Comparison of ENCODE assay signal across 22 cellular contexts in genomic region chr10:32031920-32032319, GRCh38. TPM values are rescaled to one million over a fixed set of nuclear protein-coding genes. Genes with fewer than 3 reads are reported as not detected.
A peak's percentile ranks its signal among the peaks of the same experiment; 100 is the strongest.
DNase-seq lines count a peak whose midpoint lies in the region; ATAC-seq and TF ChIP-seq lines count a peak whose summit lies in the region.
"Had no signal": no experiment of that assay in that cellular context is flagged by ENCODE, and none has a peak within 500 bp of the region (broad histone marks: within the 10 kb centered on the region; RNA-seq: fewer than 3 reads in every experiment).

No MANE protein-coding gene starts in this region.

- peaks cover 89% of the 10 kb centered on the region for H3K36me3 ChIP-seq in CD4-positive, alpha-beta memory T cell (ENCODE audit: insufficient read depth, low read length)

- no peaks in the 10 kb centered on the region for H3K9me3 ChIP-seq in CD4-positive, alpha-beta memory T cell (ENCODE audit: control insufficient read depth in 1 of 2, low read length in 2 of 2)
- no peaks in the 10 kb centered on the region for H3K9me3 ChIP-seq in T-helper 17 cell (ENCODE audit: control insufficient read depth, low read length, poor library complexity, severe bottlenecking)
- H3K9me3 ChIP-seq: MG63, SJSA1 had no signal

- no peak for ATAC-seq in T-helper 17 cell
- ATAC-seq: Right ventricle myocardium inferior had no signal

- H3K36me3 Mint-ChIP-seq in T-helper 2 cell treated with Interferon-gamma antibody and Interleukin-4, amounts not matched to agents 5 μg/mL and 100 μg/mL, for 36 hours (ENCODE audit: low read depth), result peaks cover 77% of the 10 kb centered on the region
- peaks cover 73 to 87% of the 10 kb centered on the region in 2 donors for H3K36me3 Mint-ChIP-seq in CD4-positive, alpha-beta memory T cell
- peaks cover 21% of the 10 kb centered on the region for H3K36me3 Mint-ChIP-seq in T-helper 17 cell (ENCODE audit: low read depth)
- H3K36me3 Mint-ChIP-seq in nephron progenitor cell (ENCODE audit: low read depth), result peaks cover 91% of the 10 kb centered on the region

- no peak for TF ChIP-seq CTCF in nephron progenitor cell (IDR thresholded peaks at IDR 0.05)

- DNase-seq in T-helper 2 cell treated with Interferon-gamma antibody and Interleukin-4, amounts not matched to agents 5 μg/mL and 100 μg/mL, for 36 hours (ENCODE audit: low spot score), result no peak
- DNase-seq in T-helper 2 cell (no peak), T-helper 17 cell (no peak), nephron progenitor cell (no peak), mesenteric fat pad (ENCODE audit: low spot score) (no peak), NCI-H524 treated with DMSO at 0.1 percent for 48 hours (lab: John Stamatoyannopoulos, UW) (no peak), iPS-NIHi7 (ENCODE audit: extremely low spot score) (no peak)
- DNase-seq in CD4-positive, alpha-beta memory T cell, result no peak
- DNase-seq: DMS53, GF-D8, GOT3, Kasumi-1, MG63, NCI-H1417, NCI-H1694 treated with DMSO at 0.1 percent for 48 hours, NCI-H2081 treated with DMSO at 0.1 percent for 48 hours, NCI-H2171 treated with DMSO at 0.1 percent for 48 hours, NCI-H526 had no signal

- no peak overlapping the region for H3K4me3 ChIP-seq in CD4-positive, alpha-beta memory T cell (ENCODE audit: low read length in 2 of 2)
- H3K4me3 ChIP-seq: BLaER1 treated with 17β-estradiol and CSF1 and Interleukin-3, amounts not matched to agents 10 nM and 100 nM; MG63; SJSA1 had no signal

- H3K27me3 Mint-ChIP-seq in T-helper 2 cell treated with Interferon-gamma antibody and Interleukin-4, amounts not matched to agents 5 μg/mL and 100 μg/mL, for 36 hours (ENCODE audit: low read depth), result no peaks in the 10 kb centered on the region
- H3K27me3 Mint-ChIP-seq in CD4-positive, alpha-beta memory T cell, result no peaks in the 10 kb centered on the region
- H3K27me3 Mint-ChIP-seq in T-helper 17 cell, result no peaks in the 10 kb centered on the region
- H3K27me3 Mint-ChIP-seq in nephron progenitor cell (ENCODE audit: low read depth, poor library complexity), result no peaks in the 10 kb centered on the region

- CTCF ChIA-PET in CD4-positive, alpha-beta memory T cell (lab: Charles Lee; ENCODE audit: partially characterized antibody), result no interaction called here

- H3K27ac Mint-ChIP-seq in T-helper 2 cell treated with Interferon-gamma antibody and Interleukin-4, amounts not matched to agents 5 μg/mL and 100 μg/mL, for 36 hours, result peak overlapping the region; percentile 1
- H3K27ac Mint-ChIP-seq in CD4-positive, alpha-beta memory T cell, result peak overlapping the region in 5 of 7 donors; percentile 24 to 65 (median 39)
- peak overlapping the region; percentile 73 for H3K27ac Mint-ChIP-seq in T-helper 17 cell
- H3K27ac Mint-ChIP-seq in nephron progenitor cell, result peak overlapping the region; percentile 84

- no peaks in the 10 kb centered on the region for H3K27me3 ChIP-seq in CD4-positive, alpha-beta memory T cell (ENCODE audit: insufficient read depth, low read length)
- H3K27me3 ChIP-seq: BLaER1 treated with 17β-estradiol and CSF1 and Interleukin-3, amounts not matched to agents 10 nM and 100 nM; MG63; SJSA1 had no signal

- no peak overlapping the region for H3K27ac ChIP-seq in CD4-positive, alpha-beta memory T cell (ENCODE audit: low read depth, low read length)
- H3K27ac ChIP-seq: 22Rv1, SJSA1 had no signal

- POLR2A ChIA-PET in CD4-positive, alpha-beta memory T cell (lab: Charles Lee; ENCODE audit: partially characterized antibody), result no interaction called here

- no peak overlapping the region for H3K4me3 Mint-ChIP-seq in T-helper 2 cell treated with Interferon-gamma antibody and Interleukin-4, amounts not matched to agents 5 μg/mL and 100 μg/mL, for 36 hours
- H3K4me3 Mint-ChIP-seq in CD4-positive, alpha-beta memory T cell, result no peak overlapping the region
- H3K4me3 Mint-ChIP-seq in T-helper 17 cell, result no peak overlapping the region
- no peak overlapping the region for H3K4me3 Mint-ChIP-seq in nephron progenitor cell

- H3K4me1 ChIP-seq in CD4-positive, alpha-beta memory T cell (ENCODE audit: insufficient read depth, low read length), result no peaks in the 10 kb centered on the region
- H3K4me1 ChIP-seq: SJSA1 had no signal

- intact Hi-C loops in CD4-positive, alpha-beta memory T cell (cut with micrococcal nuclease), result no loop called here

- H3K9me3 Mint-ChIP-seq in T-helper 2 cell treated with Interferon-gamma antibody and Interleukin-4, amounts not matched to agents 5 μg/mL and 100 μg/mL, for 36 hours, result no peaks in the 10 kb centered on the region
- H3K9me3 Mint-ChIP-seq in CD4-positive, alpha-beta memory T cell, result no peaks in the 10 kb centered on the region
- H3K9me3 Mint-ChIP-seq in nephron progenitor cell, result no peaks in the 10 kb centered on the region

- H3K4me1 Mint-ChIP-seq in T-helper 2 cell treated with Interferon-gamma antibody and Interleukin-4, amounts not matched to agents 5 μg/mL and 100 μg/mL, for 36 hours (ENCODE audit: low read depth), result peaks cover 13% of the 10 kb centered on the region
- H3K4me1 Mint-ChIP-seq in CD4-positive, alpha-beta memory T cell, result peaks cover 10 to 20% (median 16%) of the 10 kb centered on the region in 4 donors
- H3K4me1 Mint-ChIP-seq in T-helper 17 cell (peaks cover 24% of the 10 kb centered on the region), nephron progenitor cell (no peaks in the 10 kb centered on the region)

RNA-seq across cellular contexts. Expression of gene KIF5B, which starts 24.3 kb away (rescaled TPM):
- 10 to 100 TPM; 54.8 to 55.6 TPM for total RNA-seq in CD4-positive, alpha-beta memory T cell
- polyA plus RNA-seq in CD4-positive, alpha-beta memory T cell, result 10 to 100 TPM; 23.4 to 29.6 TPM
- total RNA-seq in T-helper 17 cell (10 to 100 TPM; 47.8 to 65.5 TPM), mesenteric fat pad (116 TPM)

Comparison
In these comparisons a context has a peak if more than half of its experiments do, and no peak if none do; other contexts are left out.
1. H3K27ac Mint-ChIP-seq: peak in every context shown above with its lines; median percentile 84 in nephron progenitor cell; 73 in T-helper 17 cell; 39 in CD4-positive, alpha-beta memory T cell; 1 in T-helper 2 cell treated with Interferon-gamma antibody and Interleukin-4, amounts not matched to agents 5 μg/mL and 100 μg/mL, for 36 hours.